7 cellular contexts compared by ENCODE assay signal in genomic region chr16:20761175-20761574, GRCh38.
"Had no signal": no experiment of that assay in that cellular context is flagged by ENCODE, and none has a peak within 500 bp of the region (broad histone marks: within the 10 kb centered on the region; RNA-seq: fewer than 3 reads in every experiment).

No MANE protein-coding gene starts in this region.

- H3K4me2 ChIP-seq: GM23338 had no signal

- FAIRE-seq: H1, H54, HTR-8/SVneo had no signal

- DNase-seq: H9, HCEC 1CT, IMR-90 had no signal

- ATAC-seq: GM23338 had no signal

- H2AFZ ChIP-seq: GM23338 had no signal

- H3K4me3 Mint-ChIP-seq: GM23338, H9 had no signal

- H3K4me3 ChIP-seq: GM23338 had no signal

- H3K27ac Mint-ChIP-seq: GM23338, H9 had no signal
